In the genomic region with DNA sequence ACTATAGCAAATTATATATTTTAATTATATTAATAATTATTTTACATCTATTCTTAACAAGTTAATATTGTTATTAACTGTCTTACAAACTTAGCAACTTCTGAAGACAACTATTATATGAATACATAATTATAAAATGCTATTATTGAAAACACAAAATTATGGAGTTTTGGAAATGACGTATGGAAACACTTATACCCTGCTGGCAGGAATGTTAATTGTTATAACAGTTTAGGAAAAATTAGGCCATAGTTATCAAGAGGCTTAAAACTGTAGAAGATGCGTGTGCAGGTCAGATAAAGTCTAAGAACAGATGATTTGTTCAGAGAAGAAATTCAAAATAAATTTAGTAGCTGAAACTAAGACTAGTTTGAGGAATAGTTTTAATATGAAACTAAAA, we compare ENCODE assay signal across 3 cellular contexts.
TF ChIP-seq lines count a peak whose summit lies in the region.

No MANE protein-coding gene starts in this region.

TF ChIP-seq in SK-N-SH, 30 proteins besides CTCF, POLR2A, EP300 and RAD21:
- TF ChIP-seq TEAD4 (IDR thresholded peaks at IDR 0.05; ENCODE audit: borderline replicate concordance, insufficient read depth) (no peak), NFIC (IDR thresholded peaks at IDR 0.05; ENCODE audit: borderline replicate concordance) (no peak)

TF ChIP-seq in SK-N-SH treated with all-trans-retinoic acid at 6 μM for 48 hours, 23 proteins besides CTCF, POLR2A, EP300 and RAD21:
- TF ChIP-seq OSR1 (CRISPR knock-in tag; IDR thresholded peaks at IDR 0.05) = no peak
- no peak for TF ChIP-seq ZNF70 (CRISPR knock-in tag; IDR thresholded peaks at IDR 0.05)
- TF ChIP-seq, protein P1, sequence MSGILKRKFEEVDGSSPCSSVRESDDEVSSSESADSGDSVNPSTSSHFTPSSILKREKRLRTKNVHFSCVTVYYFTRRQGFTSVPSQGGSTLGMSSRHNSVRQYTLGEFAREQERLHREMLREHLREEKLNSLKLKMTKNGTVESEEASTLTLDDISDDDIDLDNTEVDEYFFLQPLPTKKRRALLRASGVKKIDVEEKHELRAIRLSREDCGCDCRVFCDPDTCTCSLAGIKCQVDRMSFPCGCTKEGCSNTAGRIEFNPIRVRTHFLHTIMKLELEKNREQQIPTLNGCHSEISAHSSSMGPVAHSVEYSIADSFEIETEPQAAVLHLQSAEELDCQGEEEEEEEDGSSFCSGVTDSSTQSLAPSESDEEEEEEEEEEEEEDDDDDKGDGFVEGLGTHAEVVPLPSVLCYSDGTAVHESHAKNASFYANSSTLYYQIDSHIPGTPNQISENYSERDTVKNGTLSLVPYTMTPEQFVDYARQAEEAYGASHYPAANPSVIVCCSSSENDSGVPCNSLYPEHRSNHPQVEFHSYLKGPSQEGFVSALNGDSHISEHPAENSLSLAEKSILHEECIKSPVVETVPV (CRISPR knock-in tag; IDR thresholded peaks at IDR 0.05) = no peak
- no peak for TF ChIP-seq ZNF565 (CRISPR knock-in tag; conservative IDR thresholded peaks at IDR 0.05; ENCODE audit: low read depth)
- no peak for TF ChIP-seq PPARA (CRISPR knock-in tag; IDR thresholded peaks at IDR 0.05; ENCODE audit: borderline replicate concordance)
- no peak for TF ChIP-seq CSDC2 (CRISPR knock-in tag; IDR thresholded peaks at IDR 0.05)
- TF ChIP-seq ZC3H10 (CRISPR knock-in tag; IDR thresholded peaks at IDR 0.05) = no peak
- TF ChIP-seq, protein P2, sequence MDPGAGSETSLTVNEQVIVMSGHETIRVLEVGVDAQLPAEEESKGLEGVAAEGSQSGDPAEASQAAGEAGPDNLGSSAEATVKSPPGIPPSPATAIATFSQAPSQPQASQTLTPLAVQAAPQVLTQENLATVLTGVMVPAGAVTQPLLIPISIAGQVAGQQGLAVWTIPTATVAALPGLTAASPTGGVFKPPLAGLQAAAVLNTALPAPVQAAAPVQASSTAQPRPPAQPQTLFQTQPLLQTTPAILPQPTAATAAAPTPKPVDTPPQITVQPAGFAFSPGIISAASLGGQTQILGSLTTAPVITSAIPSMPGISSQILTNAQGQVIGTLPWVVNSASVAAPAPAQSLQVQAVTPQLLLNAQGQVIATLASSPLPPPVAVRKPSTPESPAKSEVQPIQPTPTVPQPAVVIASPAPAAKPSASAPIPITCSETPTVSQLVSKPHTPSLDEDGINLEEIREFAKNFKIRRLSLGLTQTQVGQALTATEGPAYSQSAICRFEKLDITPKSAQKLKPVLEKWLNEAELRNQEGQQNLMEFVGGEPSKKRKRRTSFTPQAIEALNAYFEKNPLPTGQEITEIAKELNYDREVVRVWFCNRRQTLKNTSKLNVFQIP (CRISPR knock-in tag; IDR thresholded peaks at IDR 0.05; ENCODE audit: borderline replicate concordance, low read depth) = no peak
- TF ChIP-seq, protein P3, sequence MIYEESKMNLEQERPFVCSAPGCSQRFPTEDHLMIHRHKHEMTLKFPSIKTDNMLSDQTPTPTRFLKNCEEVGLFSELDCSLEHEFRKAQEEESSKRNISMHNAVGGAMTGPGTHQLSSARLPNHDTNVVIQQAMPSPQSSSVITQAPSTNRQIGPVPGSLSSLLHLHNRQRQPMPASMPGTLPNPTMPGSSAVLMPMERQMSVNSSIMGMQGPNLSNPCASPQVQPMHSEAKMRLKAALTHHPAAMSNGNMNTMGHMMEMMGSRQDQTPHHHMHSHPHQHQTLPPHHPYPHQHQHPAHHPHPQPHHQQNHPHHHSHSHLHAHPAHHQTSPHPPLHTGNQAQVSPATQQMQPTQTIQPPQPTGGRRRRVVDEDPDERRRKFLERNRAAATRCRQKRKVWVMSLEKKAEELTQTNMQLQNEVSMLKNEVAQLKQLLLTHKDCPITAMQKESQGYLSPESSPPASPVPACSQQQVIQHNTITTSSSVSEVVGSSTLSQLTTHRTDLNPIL (CRISPR knock-in tag; IDR thresholded peaks at IDR 0.05; ENCODE audit: low read depth) = no peak
- TF ChIP-seq, protein P4, sequence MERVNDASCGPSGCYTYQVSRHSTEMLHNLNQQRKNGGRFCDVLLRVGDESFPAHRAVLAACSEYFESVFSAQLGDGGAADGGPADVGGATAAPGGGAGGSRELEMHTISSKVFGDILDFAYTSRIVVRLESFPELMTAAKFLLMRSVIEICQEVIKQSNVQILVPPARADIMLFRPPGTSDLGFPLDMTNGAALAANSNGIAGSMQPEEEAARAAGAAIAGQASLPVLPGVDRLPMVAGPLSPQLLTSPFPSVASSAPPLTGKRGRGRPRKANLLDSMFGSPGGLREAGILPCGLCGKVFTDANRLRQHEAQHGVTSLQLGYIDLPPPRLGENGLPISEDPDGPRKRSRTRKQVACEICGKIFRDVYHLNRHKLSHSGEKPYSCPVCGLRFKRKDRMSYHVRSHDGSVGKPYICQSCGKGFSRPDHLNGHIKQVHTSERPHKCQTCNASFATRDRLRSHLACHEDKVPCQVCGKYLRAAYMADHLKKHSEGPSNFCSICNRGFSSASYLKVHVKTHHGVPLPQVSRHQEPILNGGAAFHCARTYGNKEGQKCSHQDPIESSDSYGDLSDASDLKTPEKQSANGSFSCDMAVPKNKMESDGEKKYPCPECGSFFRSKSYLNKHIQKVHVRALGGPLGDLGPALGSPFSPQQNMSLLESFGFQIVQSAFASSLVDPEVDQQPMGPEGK (CRISPR knock-in tag; IDR thresholded peaks at IDR 0.05; ENCODE audit: borderline replicate concordance) = no peak
- no peak for TF ChIP-seq TOX (CRISPR knock-in tag; IDR thresholded peaks at IDR 0.05; ENCODE audit: borderline replicate concordance)
- no peak for TF ChIP-seq GLIS3 (CRISPR knock-in tag; IDR thresholded peaks at IDR 0.05)
- TF ChIP-seq ESRRG (CRISPR knock-in tag; IDR thresholded peaks at IDR 0.05) = no peak
- TF ChIP-seq, protein P5, sequence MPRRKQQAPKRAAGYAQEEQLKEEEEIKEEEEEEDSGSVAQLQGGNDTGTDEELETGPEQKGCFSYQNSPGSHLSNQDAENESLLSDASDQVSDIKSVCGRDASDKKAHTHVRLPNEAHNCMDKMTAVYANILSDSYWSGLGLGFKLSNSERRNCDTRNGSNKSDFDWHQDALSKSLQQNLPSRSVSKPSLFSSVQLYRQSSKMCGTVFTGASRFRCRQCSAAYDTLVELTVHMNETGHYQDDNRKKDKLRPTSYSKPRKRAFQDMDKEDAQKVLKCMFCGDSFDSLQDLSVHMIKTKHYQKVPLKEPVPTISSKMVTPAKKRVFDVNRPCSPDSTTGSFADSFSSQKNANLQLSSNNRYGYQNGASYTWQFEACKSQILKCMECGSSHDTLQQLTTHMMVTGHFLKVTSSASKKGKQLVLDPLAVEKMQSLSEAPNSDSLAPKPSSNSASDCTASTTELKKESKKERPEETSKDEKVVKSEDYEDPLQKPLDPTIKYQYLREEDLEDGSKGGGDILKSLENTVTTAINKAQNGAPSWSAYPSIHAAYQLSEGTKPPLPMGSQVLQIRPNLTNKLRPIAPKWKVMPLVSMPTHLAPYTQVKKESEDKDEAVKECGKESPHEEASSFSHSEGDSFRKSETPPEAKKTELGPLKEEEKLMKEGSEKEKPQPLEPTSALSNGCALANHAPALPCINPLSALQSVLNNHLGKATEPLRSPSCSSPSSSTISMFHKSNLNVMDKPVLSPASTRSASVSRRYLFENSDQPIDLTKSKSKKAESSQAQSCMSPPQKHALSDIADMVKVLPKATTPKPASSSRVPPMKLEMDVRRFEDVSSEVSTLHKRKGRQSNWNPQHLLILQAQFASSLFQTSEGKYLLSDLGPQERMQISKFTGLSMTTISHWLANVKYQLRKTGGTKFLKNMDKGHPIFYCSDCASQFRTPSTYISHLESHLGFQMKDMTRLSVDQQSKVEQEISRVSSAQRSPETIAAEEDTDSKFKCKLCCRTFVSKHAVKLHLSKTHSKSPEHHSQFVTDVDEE (CRISPR knock-in tag; IDR thresholded peaks at IDR 0.05) = no peak
- no peak for TF ChIP-seq ZFP3 (CRISPR knock-in tag; IDR thresholded peaks at IDR 0.05)
- no peak for TF ChIP-seq ZNF8 (CRISPR knock-in tag; IDR thresholded peaks at IDR 0.05)
- no peak for TF ChIP-seq TCF4 (CRISPR knock-in tag; IDR thresholded peaks at IDR 0.05; ENCODE audit: borderline replicate concordance)

TF ChIP-seq in H1, 55 proteins besides CTCF, POLR2A, EP300 and RAD21:
- TF ChIP-seq TEAD4 (IDR thresholded peaks at IDR 0.05; ENCODE audit: low read depth, low read length) (0 out of 2 replicates have a peak, but pooled peaks have one; percentile 6), BCL11A (IDR thresholded peaks at IDR 0.05; ENCODE audit: low read depth in 2 of 2, low read length in 2 of 2) (no peak), RFX5 (IDR thresholded peaks at IDR 0.05; ENCODE audit: borderline replicate concordance, low read depth, low read length) (no peak), HDAC2 (IDR thresholded peaks at IDR 0.05; ENCODE audit: borderline replicate concordance in 1 of 2, low read depth in 2 of 2, low read length in 2 of 2) (no peak), SAP30 (IDR thresholded peaks at IDR 0.05; ENCODE audit: insufficient read depth, insufficient replicate concordance, low read length) (no peak)
